In the genomic region with DNA sequence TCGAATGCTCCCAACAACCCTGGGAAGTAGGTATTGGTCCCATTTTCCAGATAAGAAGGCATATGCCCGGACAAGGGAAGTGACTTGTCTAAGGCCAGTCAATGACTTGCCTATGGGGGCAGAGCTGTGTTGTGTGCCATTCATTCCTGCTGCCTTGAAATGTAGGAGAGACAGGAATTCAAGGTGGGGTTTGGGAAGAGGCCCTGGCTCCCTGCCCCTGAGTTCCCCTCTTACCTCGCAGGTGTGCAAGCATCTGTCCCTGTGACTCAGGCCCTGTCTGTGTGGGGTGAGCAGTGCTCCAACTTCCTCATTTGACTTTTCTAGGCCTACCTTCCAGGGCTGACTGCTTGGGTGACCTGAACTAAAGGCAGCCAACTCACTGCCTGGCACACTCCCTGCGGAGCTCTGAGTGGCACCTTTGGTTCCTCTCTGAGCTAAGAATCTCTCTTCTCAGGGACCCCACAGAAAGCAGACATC, we compare ENCODE assay signal across 18 cellular contexts. TPM values are rescaled to one million over a fixed set of nuclear protein-coding genes. Genes with fewer than 3 reads are reported as not detected.
DNase-seq lines count a peak whose midpoint lies in the region; ATAC-seq and TF ChIP-seq lines count a peak whose summit lies in the region.
"Had no signal": no experiment of that assay in that cellular context is flagged by ENCODE, and none has a peak within 500 bp of the region (broad histone marks: within the 10 kb centered on the region; RNA-seq: fewer than 3 reads in every experiment).

No MANE protein-coding gene starts in this region.

- TF ChIP-seq POLR2A in suprapubic skin (IDR thresholded peaks at IDR 0.05), result no peak

- no peak overlapping the region for H3K4me3 Mint-ChIP-seq in activated B cell treated with CpG ODN at 0.5 μM for 24 hours
- no peak overlapping the region for H3K4me3 Mint-ChIP-seq in immature natural killer cell
- H3K4me3 Mint-ChIP-seq: T-helper 2 cell treated with Interferon-gamma antibody and Interleukin-4, amounts not matched to agents 5 μg/mL and 100 μg/mL, for 36 hours had no signal

- 79% methylated on average over 3 of the region's 4 CpGs for WGBS in suprapubic skin

- no peaks in the 10 kb centered on the region for H3K9me3 ChIP-seq in suprapubic skin
- H3K9me3 ChIP-seq: A549, thyroid gland had no signal

- no peak overlapping the region for H3K27ac Mint-ChIP-seq in activated B cell treated with CpG ODN at 0.5 μM for 24 hours
- no peak overlapping the region for H3K27ac Mint-ChIP-seq in immature natural killer cell
- H3K27ac Mint-ChIP-seq: T-helper 2 cell treated with Interferon-gamma antibody and Interleukin-4, amounts not matched to agents 5 μg/mL and 100 μg/mL, for 36 hours had no signal

- TF ChIP-seq CTCF in activated B cell treated with CpG ODN at 0.5 μM for 24 hours (IDR thresholded peaks at IDR 0.05) (no peak), suprapubic skin (IDR thresholded peaks at IDR 0.05) (no peak)

- POLR2A ChIA-PET in activated B cell treated with CpG ODN at 0.5 μM for 24 hours (lab: Charles Lee), result no interaction called here

- intact Hi-C loops in activated B cell treated with CpG ODN at 0.5 μM for 24 hours (cut with micrococcal nuclease), result no loop called here

- H3K4me3 ChIP-seq in suprapubic skin, result peak overlapping the region; percentile 80
- H3K4me3 ChIP-seq: A549, thyroid gland had no signal

- no peaks in the 10 kb centered on the region for H3K36me3 Mint-ChIP-seq in activated B cell treated with CpG ODN at 0.5 μM for 24 hours (ENCODE audit: low read depth)
- H3K36me3 Mint-ChIP-seq in immature natural killer cell, result peaks cover 0 to 4% (median 0%) of the 10 kb centered on the region in 3 donors

- H3K4me1 Mint-ChIP-seq in activated B cell treated with CpG ODN at 0.5 μM for 24 hours, result peaks cover 18% of the 10 kb centered on the region
- peaks cover 18 to 19% of the 10 kb centered on the region in 2 donors for H3K4me1 Mint-ChIP-seq in immature natural killer cell

- H3K4me1 ChIP-seq in suprapubic skin, result peaks cover 39% of the 10 kb centered on the region
- H3K4me1 ChIP-seq: A549 had no signal

- DNase-seq in activated CD4-positive, CD25-positive, alpha-beta regulatory T cell treated with anti-CD3 and anti-CD28 coated beads, Interleukin-2, amount 50 U/mL, for 72 hours, result peak; percentile 24
- DNase-seq in activated B cell treated with CpG ODN at 0.5 μM for 24 hours (no peak), left lobe of liver (ENCODE audit: low spot score) (peak; percentile 38), suprapubic skin (ENCODE audit: low spot score in 2 of 2) (peak in 1 of 2 donors; percentile 47), ACHN (no peak), immature natural killer cell (no peak)
- DNase-seq: activated CD4-positive, alpha-beta T cell treated with anti-CD3 and anti-CD28 coated beads, Interleukin-2, amount 50 U/mL, for 4 hours; activated naive CD4-positive, alpha-beta T cell treated with Interleukin-2 at 50 U/mL for 16 hours; central memory CD4-positive, alpha-beta T cell; erythroblast; MM.1S; NCI-H345 had no signal

- ATAC-seq in activated CD4-positive, CD25-positive, alpha-beta regulatory T cell treated with anti-CD3 and anti-CD28 coated beads, Interleukin-2, amount 50 U/mL, for 24 hours, result no peak
- ATAC-seq in activated B cell treated with CpG ODN at 0.5 μM for 24 hours (ENCODE audit: low read depth) (peak; percentile 63), left lobe of liver (peak; percentile 21), HG02798 (IDR thresholded peaks at IDR 0.05; ENCODE audit: poor library complexity, unreplicated experiment) (no peak)
- ATAC-seq: A549, Panc1 had no signal

- no peaks in the 10 kb centered on the region for H3K36me3 ChIP-seq in suprapubic skin
- H3K36me3 ChIP-seq: thyroid gland had no signal

- H3K27me3 ChIP-seq in suprapubic skin, result no peaks in the 10 kb centered on the region
- H3K27me3 ChIP-seq: thyroid gland had no signal

- H3K27me3 Mint-ChIP-seq in activated B cell treated with CpG ODN at 0.5 μM for 24 hours, result peaks cover 2% of the 10 kb centered on the region
- peaks cover 0 to 11% (median 10%) of the 10 kb centered on the region in 3 donors for H3K27me3 Mint-ChIP-seq in immature natural killer cell (ENCODE audit: low read depth in 3 of 3)

- H3K27ac ChIP-seq in suprapubic skin, result peak overlapping the region; percentile 82
- H3K27ac ChIP-seq: A549, thyroid gland had no signal

- no peaks in the 10 kb centered on the region for H3K9me3 Mint-ChIP-seq in activated B cell treated with CpG ODN at 0.5 μM for 24 hours
- no peaks in the 10 kb centered on the region for H3K9me3 Mint-ChIP-seq in immature natural killer cell
- H3K9me3 Mint-ChIP-seq: T-helper 2 cell treated with Interferon-gamma antibody and Interleukin-4, amounts not matched to agents 5 μg/mL and 100 μg/mL, for 36 hours had no signal

- TF ChIP-seq EP300 in suprapubic skin (IDR thresholded peaks at IDR 0.05), result no peak

- CTCF ChIA-PET in activated B cell treated with CpG ODN at 0.5 μM for 24 hours (lab: Charles Lee), result no interaction called here

- in situ Hi-C loops in ACHN (cut with HindIII; ENCODE audit: low pct_ligation_motif_present, low pct_unique_long_range_greater_than_20kb, low sequenced_read_pairs), result no loop called here

RNA-seq across cellular contexts. Expression of gene EFNB1, which starts 5.1 kb away (rescaled TPM):
- total RNA-seq in activated B cell treated with CpG ODN at 0.5 μM for 24 hours (2.0 and 2.3 TPM in 2 replicates), left lobe of liver (10.8 TPM), suprapubic skin (100 to 1,000 TPM in 1 of 4 donors, 10 to 100 TPM in 3; 78.4 to 103 (median 89.8) TPM)
- polyA plus RNA-seq in immature natural killer cell, result 1 to 10 TPM; 3.9 to 5.6 (median 3.9) TPM

Comparison
In these comparisons a context has a peak if more than half of its experiments do, and no peak if none do; other contexts are left out.
1. DNase-seq: peak in activated CD4-positive, CD25-positive, alpha-beta regulatory T cell treated with anti-CD3 and anti-CD28 coated beads, Interleukin-2, amount 50 U/mL, for 72 hours (single experiment) and left lobe of liver (single experiment); none in activated B cell treated with CpG ODN at 0.5 μM for 24 hours (single experiment), ACHN (single experiment) and immature natural killer cell (0 of 3).
2. ATAC-seq: peak in activated B cell treated with CpG ODN at 0.5 μM for 24 hours (single experiment) and left lobe of liver (single experiment); none in activated CD4-positive, CD25-positive, alpha-beta regulatory T cell treated with anti-CD3 and anti-CD28 coated beads, Interleukin-2, amount 50 U/mL, for 24 hours (0 of 2) and HG02798 (single experiment).